1 cellular context compared by ENCODE assay signal in the genomic region with DNA sequence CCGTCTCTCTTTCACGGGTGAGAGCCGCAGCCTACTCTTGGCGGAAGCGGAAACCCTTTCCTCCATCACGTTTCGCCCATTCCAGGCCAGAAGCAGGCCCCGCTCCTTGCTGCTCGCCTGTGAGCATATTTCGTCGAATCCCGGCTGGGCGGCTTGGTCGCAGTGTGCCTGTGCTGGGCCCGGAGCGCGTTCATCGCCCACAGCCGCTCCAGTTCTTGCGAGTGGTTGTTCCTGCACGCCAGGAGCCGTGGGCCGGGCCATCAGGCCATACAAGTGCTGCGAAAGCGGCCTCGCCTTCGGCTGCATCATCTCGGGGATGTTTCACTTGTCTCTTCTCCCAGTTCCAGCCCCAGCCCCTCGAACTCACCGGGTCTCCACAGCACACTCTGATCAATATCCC.
TF ChIP-seq lines count a peak whose summit lies in the region.

No MANE protein-coding gene starts in this region.

TF ChIP-seq in GM23338, 12 proteins besides CTCF, POLR2A, EP300 and RAD21 (continued from another document):
- TF ChIP-seq ZNF462 (CRISPR knock-in tag; IDR thresholded peaks at IDR 0.05) = no peak
- TF ChIP-seq EZH2phosphoT487 (IDR thresholded peaks at IDR 0.05; ENCODE audit: unreplicated experiment) = no peak
